ENCODE assay signal across 21 cellular contexts in genomic region chr11:76269661-76270322, GRCh38.
DNase-seq lines count a peak whose midpoint lies in the region; ATAC-seq and TF ChIP-seq lines count a peak whose summit lies in the region.
"Had no signal": no experiment of that assay in that cellular context is flagged by ENCODE, and none has a peak within 500 bp of the region (broad histone marks: within the 10 kb centered on the region; RNA-seq: fewer than 3 reads in every experiment).

No MANE protein-coding gene starts in this region.

- H3K9me3 ChIP-seq in right atrium auricular region: peaks cover 5 to 13% of the 10 kb centered on the region in 2 donors
- peaks cover 3% of the 10 kb centered on the region for H3K9me3 ChIP-seq in aorta (ENCODE audit: control insufficient read depth, low read length)

- H3K36me3 ChIP-seq in right atrium auricular region: no peaks in the 10 kb centered on the region
- H3K36me3 ChIP-seq in aorta (ENCODE audit: control insufficient read depth in 1 of 2, insufficient read depth in 2 of 2, low read length in 1 of 2): no peaks in the 10 kb centered on the region

- intact Hi-C loops in sciatic nerve (cut with DNase I): no loop called here
- intact Hi-C loops in aorta (cut with DNase I): no loop called here

- peaks cover 0 to 29% of the 10 kb centered on the region in 2 donors for H3K4me1 ChIP-seq in right atrium auricular region
- H3K4me1 ChIP-seq in aorta (ENCODE audit: control insufficient read depth in 1 of 2, insufficient read depth in 2 of 2, low read length in 2 of 2): no peaks in the 10 kb centered on the region

- peak overlapping the region; percentile 10 to 29 for H3K27ac ChIP-seq in right atrium auricular region
- H3K27ac ChIP-seq in aorta (ENCODE audit: low read depth in 1 of 2, low read length in 2 of 2): no peak overlapping the region

- H3K27me3 ChIP-seq in right atrium auricular region (no peaks in the 10 kb centered on the region), aorta (ENCODE audit: control insufficient read depth in 1 of 2, insufficient read depth in 2 of 2, low read length in 1 of 2) (no peaks in the 10 kb centered on the region)

- in situ Hi-C loops in GM13976 (cut with MboI; ENCODE audit: low sequenced_read_pairs, unreplicated experiment): no loop called here

- H3K27ac Mint-ChIP-seq in stimulated activated naive CD8-positive, alpha-beta T cell treated with anti-CD3 and anti-CD28 coated beads, Interleukin-15, amount 100 ng/mL, for 72 hours: peak overlapping the region; percentile 36 to 57
- H3K27ac Mint-ChIP-seq: activated naive CD8-positive, alpha-beta T cell treated with anti-CD3 and anti-CD28 coated beads, Interleukin-2, amount 10 ng/mL, durations not matched to agents 7 days and 5 days; GM23338; nephron progenitor cell; T-helper 2 cell treated with Interferon-gamma antibody and Interleukin-4, amounts not matched to agents 5 μg/mL and 100 μg/mL, for 36 hours had no signal

- no peak overlapping the region for H3K4me3 Mint-ChIP-seq in stimulated activated naive CD8-positive, alpha-beta T cell treated with anti-CD3 and anti-CD28 coated beads, Interleukin-15, amount 100 ng/mL, for 72 hours
- H3K4me3 Mint-ChIP-seq: activated naive CD8-positive, alpha-beta T cell treated with anti-CD3 and anti-CD28 coated beads, Interleukin-2, amount 10 ng/mL, durations not matched to agents 7 days and 5 days; GM23338; nephron progenitor cell; T-helper 2 cell treated with Interferon-gamma antibody and Interleukin-4, amounts not matched to agents 5 μg/mL and 100 μg/mL, for 36 hours had no signal

- H3K9me3 Mint-ChIP-seq in stimulated activated naive CD8-positive, alpha-beta T cell treated with anti-CD3 and anti-CD28 coated beads, Interleukin-15, amount 100 ng/mL, for 72 hours: peaks cover 0 to 4% of the 10 kb centered on the region in 2 donors
- H3K9me3 Mint-ChIP-seq: T-helper 2 cell treated with Interferon-gamma antibody and Interleukin-4, amounts not matched to agents 5 μg/mL and 100 μg/mL, for 36 hours had no signal

- DNase-seq in stimulated activated naive CD8-positive, alpha-beta T cell treated with anti-CD3 and anti-CD28 coated beads, Interleukin-15, amount 100 ng/mL, for 72 hours: no peak
- DNase-seq in stimulated activated naive CD8-positive, alpha-beta T cell treated with anti-CD3 and anti-CD28 coated beads, Interleukin-15, Interleukin-2, amounts not matched to agents 100 U/mL and 50 U/mL, for 24 hours: no peak
- no peak for DNase-seq in right atrium auricular region (ENCODE audit: low spot score)
- DNase-seq in sciatic nerve (ENCODE audit: low spot score): peak; percentile 72
- DNase-seq in aorta: no peak
- DNase-seq in putamen (ENCODE audit: low spot score): no peak
- DNase-seq in stimulated activated naive CD4-positive, alpha-beta T cell (lab: John Stamatoyannopoulos, UW): no peak
- DNase-seq in GM13976 (ENCODE audit: low spot score): no peak
- DNase-seq: activated CD4-positive, alpha-beta T cell treated with anti-CD3 and anti-CD28 coated beads, Interleukin-2, amount 50 U/mL, for 48 hours; activated naive CD8-positive, alpha-beta T cell treated with anti-CD3 and anti-CD28 coated beads, Interleukin-2, amount 10 ng/mL, durations not matched to agents 7 days and 5 days; IMR-90; left colon; NCI-H1436; NCI-H2107; NCI-H524 treated with DMSO at 0.1 percent for 48 hours; nephron progenitor cell; stimulated activated CD4-positive, alpha-beta T cell treated with anti-CD3 and anti-CD28 coated beads, Interleukin-2, amount 100 ng/mL, for 48 hours; stimulated activated naive CD4-positive, alpha-beta T cell treated with Interleukin-2 at 50 U/mL for 16 hours had no signal

- TF ChIP-seq CTCF in right atrium auricular region (IDR thresholded peaks at IDR 0.05): no peak
- TF ChIP-seq CTCF in GM13976 (IDR thresholded peaks at IDR 0.05; ENCODE audit: borderline replicate concordance, control extremely low read depth, extremely low read depth, insufficient read depth, missing control alignments): no peak

- no peaks in the 10 kb centered on the region for H3K27me3 Mint-ChIP-seq in stimulated activated naive CD8-positive, alpha-beta T cell treated with anti-CD3 and anti-CD28 coated beads, Interleukin-15, amount 100 ng/mL, for 72 hours

- H3K4me3 ChIP-seq in right atrium auricular region: no peak overlapping the region
- no peak overlapping the region for H3K4me3 ChIP-seq in aorta (ENCODE audit: low read length in 2 of 2)
- H3K4me3 ChIP-seq: GM23338 had no signal

- H3K4me1 Mint-ChIP-seq in stimulated activated naive CD8-positive, alpha-beta T cell treated with anti-CD3 and anti-CD28 coated beads, Interleukin-15, amount 100 ng/mL, for 72 hours: no peaks in the 10 kb centered on the region
- H3K4me1 Mint-ChIP-seq: activated naive CD8-positive, alpha-beta T cell treated with anti-CD3 and anti-CD28 coated beads, Interleukin-2, amount 10 ng/mL, durations not matched to agents 7 days and 5 days; GM23338 had no signal

- WGBS in aorta, 2 donors: 74 to 81% methylated on average over 15 of the region's 15 CpGs

- no peak for ATAC-seq in stimulated activated naive CD8-positive, alpha-beta T cell treated with anti-CD3 and anti-CD28 coated beads, Interleukin-15, amount 100 ng/mL, for 72 hours
- ATAC-seq in stimulated activated naive CD8-positive, alpha-beta T cell treated with anti-CD3 and anti-CD28 coated beads, Interleukin-15, Interleukin-2, amounts not matched to agents 100 U/mL and 50 U/mL, for 24 hours: no peak
- ATAC-seq in sciatic nerve: peak; percentile 67
- ATAC-seq in aorta (ENCODE audit: low FRiP score): peak; percentile 16
- ATAC-seq: GM23338, left colon, SK-N-SH treated with all-trans-retinoic acid at 6 μM for 48 hours had no signal

Comparison
In these comparisons a context has a peak if more than half of its experiments do, and no peak if none do; other contexts are left out.
1. ATAC-seq: peak in sciatic nerve (single experiment) and aorta (single experiment); none in stimulated activated naive CD8-positive, alpha-beta T cell treated with anti-CD3 and anti-CD28 coated beads, Interleukin-15, amount 100 ng/mL, for 72 hours (single experiment) and stimulated activated naive CD8-positive, alpha-beta T cell treated with anti-CD3 and anti-CD28 coated beads, Interleukin-15, Interleukin-2, amounts not matched to agents 100 U/mL and 50 U/mL, for 24 hours (single experiment).
2. H3K27ac ChIP-seq: peak in right atrium auricular region (2 of 2); none in aorta (0 of 2).